In the genomic region with DNA sequence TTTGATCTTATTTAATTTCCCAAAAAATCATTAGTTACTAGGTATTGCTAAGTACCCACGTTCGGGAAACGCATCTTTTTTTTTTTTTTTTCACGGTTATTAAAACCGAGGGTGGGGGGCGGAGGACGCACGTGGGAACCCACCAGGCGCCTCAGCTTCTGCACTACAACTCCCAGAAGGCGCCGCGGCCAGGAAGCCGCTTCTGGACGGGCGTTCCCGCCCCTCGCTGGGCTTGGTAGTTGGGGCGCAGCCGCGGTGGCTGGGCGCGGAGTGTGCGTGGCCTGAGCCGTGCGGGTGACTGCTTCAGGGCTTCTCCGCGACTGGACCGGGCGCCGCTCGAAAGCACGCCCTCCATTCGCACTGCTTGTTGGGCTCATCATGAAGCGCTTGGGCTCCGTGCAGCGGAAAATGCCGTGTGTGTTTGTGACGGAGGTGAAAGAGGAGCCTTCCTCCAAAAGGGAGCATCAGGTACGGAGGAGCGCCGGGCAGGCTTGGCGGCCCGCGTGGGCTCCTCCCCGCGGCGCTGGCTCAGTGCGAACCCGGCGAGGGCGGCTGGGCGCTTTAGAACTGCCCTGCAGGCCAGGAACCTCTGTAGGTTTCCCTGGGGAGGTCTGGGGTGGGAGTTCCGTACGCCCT, we compare ENCODE assay signal across 8 cellular contexts. TPM values are rescaled to one million over a fixed set of nuclear protein-coding genes. Genes with fewer than 3 reads are reported as not detected.
DNase-seq lines count a peak whose midpoint lies in the region; ATAC-seq and TF ChIP-seq lines count a peak whose summit lies in the region.

No MANE protein-coding gene starts in this region.

- peaks cover 3% of the 10 kb centered on the region; the same call in 1 of the 2 replicates for H3K27me3 Mint-ChIP-seq in HFFc6 (ENCODE audit: insufficient read depth)
- H3K27me3 Mint-ChIP-seq in activated naive CD4-positive, alpha-beta T cell treated with anti-CD3 and anti-CD28 coated beads, Interleukin-2, amount 10 ng/mL, durations not matched to agents 7 days and 5 days: no peaks in the 10 kb centered on the region

- CTCF ChIA-PET in activated naive CD4-positive, alpha-beta T cell treated with anti-CD3 and anti-CD28 coated beads, Interleukin-2, amount 10 ng/mL, durations not matched to agents 7 days and 5 days (lab: Charles Lee): no interaction called here

- peaks cover 45% of the 10 kb centered on the region for H3K4me1 Mint-ChIP-seq in HFFc6 (ENCODE audit: low read depth)
- H3K4me1 Mint-ChIP-seq in activated naive CD4-positive, alpha-beta T cell treated with anti-CD3 and anti-CD28 coated beads, Interleukin-2, amount 10 ng/mL, durations not matched to agents 7 days and 5 days: peaks cover 51% of the 10 kb centered on the region

- TF ChIP-seq CTCF in HFFc6 (IDR thresholded peaks at IDR 0.05): no peak
- TF ChIP-seq CTCF in omental fat pad (IDR thresholded peaks at IDR 0.05): no peak
- peak in 1 of 3 experiments; percentile 6 for TF ChIP-seq CTCF in testis (IDR thresholded peaks at IDR 0.05)

- WGBS in testis, 2 donors: 0 to 1% methylated on average over 46 of the region's 54 CpGs

- DNase-seq in GM04504 (ENCODE audit: low read depth): peak; percentile 57
- DNase-seq in HFFc6: peak; percentile 84
- DNase-seq in NAMALWA (ENCODE audit: low spot score): peak; percentile 91
- peak; percentile 90 for DNase-seq in SK-MEL-5 (ENCODE audit: low read depth, low spot score)
- DNase-seq in activated naive CD4-positive, alpha-beta T cell treated with anti-CD3 and anti-CD28 coated beads, Interleukin-2, amount 10 ng/mL, durations not matched to agents 7 days and 5 days: peak; percentile 92
- peak; percentile 80 for DNase-seq in glomerular visceral epithelial cell (ENCODE audit: extremely low spot score)
- peak; percentile 74 for DNase-seq in omental fat pad (ENCODE audit: low spot score)
- peak; percentile 97 for DNase-seq in testis

- H3K9me3 Mint-ChIP-seq in HFFc6: peaks cover 5% of the 10 kb centered on the region
- H3K9me3 Mint-ChIP-seq in activated naive CD4-positive, alpha-beta T cell treated with anti-CD3 and anti-CD28 coated beads, Interleukin-2, amount 10 ng/mL, durations not matched to agents 7 days and 5 days: no peaks in the 10 kb centered on the region

- H3K9me3 ChIP-seq in testis: no peaks in the 10 kb centered on the region

- TF ChIP-seq POLR2A in testis (IDR thresholded peaks at IDR 0.05): peak; percentile 57

- peak; percentile 99 for ATAC-seq in omental fat pad (ENCODE audit: low FRiP score)

- peak overlapping the region; percentile 99 for H3K4me3 Mint-ChIP-seq in HFFc6
- H3K4me3 Mint-ChIP-seq in activated naive CD4-positive, alpha-beta T cell treated with anti-CD3 and anti-CD28 coated beads, Interleukin-2, amount 10 ng/mL, durations not matched to agents 7 days and 5 days: peak overlapping the region; percentile 91

- peak overlapping the region; percentile 86 to 93 for H3K4me3 ChIP-seq in testis

- intact Hi-C loops in testis (cut with DNase I; ENCODE audit: low total_unique reads): no loop called here

- peak overlapping the region; percentile 61 to 85 for H3K27ac ChIP-seq in testis

- in situ Hi-C loops in SK-MEL-5 (cut with HindIII; ENCODE audit: low pct_unique_long_range_greater_than_20kb, low sequenced_read_pairs): no loop called here

- H3K4me1 ChIP-seq in testis: peaks cover 6% of the 10 kb centered on the region

- H3K27me3 ChIP-seq in testis: no peaks in the 10 kb centered on the region

- H3K36me3 ChIP-seq in testis (ENCODE audit: low read depth, missing control alignments): no peaks in the 10 kb centered on the region

- H3K36me3 Mint-ChIP-seq in HFFc6 (ENCODE audit: low read depth): peaks cover 5% of the 10 kb centered on the region; the same call in 1 of the 2 replicates
- H3K36me3 Mint-ChIP-seq in activated naive CD4-positive, alpha-beta T cell treated with anti-CD3 and anti-CD28 coated beads, Interleukin-2, amount 10 ng/mL, durations not matched to agents 7 days and 5 days: peaks cover 9% of the 10 kb centered on the region

- H3K27ac Mint-ChIP-seq in HFFc6: peak overlapping the region; percentile 93
- H3K27ac Mint-ChIP-seq in activated naive CD4-positive, alpha-beta T cell treated with anti-CD3 and anti-CD28 coated beads, Interleukin-2, amount 10 ng/mL, durations not matched to agents 7 days and 5 days: peak overlapping the region; percentile 89

RNA-seq across cellular contexts. Expression of gene C12orf50, which starts 6.2 kb away (rescaled TPM):
- total RNA-seq in HFFc6 (2021; fragmentation: NEBNext Ultra II Directional; extraction: Animal tissue kit (Norgen Biotek cat#: 25700)): not detected
- total RNA-seq in SK-MEL-5 (2014; rRNA removed; shearing (Covaris generic)): 0.58 and 0.69 TPM in 2 replicates
- polyA plus RNA-seq in SK-MEL-5 (2015; cell fraction: cytosol; rRNA removed): 0.20 TPM in 1 of 2 replicates, not detected in the other
- 0.51 and 0.91 TPM in 2 replicates for polyA plus RNA-seq in SK-MEL-5 (2015; cell fraction: nucleus; rRNA removed)
- total RNA-seq in omental fat pad (under 1 TPM in 1 of 4 donors, not detected in 3; 0.65 TPM), testis (10 to 100 TPM; 24.8 to 64.6 TPM)
- polyA plus RNA-seq in testis (ENCODE audit: insufficient read depth, low read depth, low replicate concordance): 47.0 TPM

Comparison
In these comparisons a context has a peak if more than half of its experiments do, and no peak if none do; other contexts are left out.
1. Peak in every context shown above with its lines: DNase-seq, ATAC-seq, H3K4me3 ChIP-seq and H3K27ac ChIP-seq.
2. RNA of gene C12orf50, which starts 6.2 kb away (total RNA-seq): 24.8 to 64.6 TPM in testis; 0.58 to 0.69 TPM in SK-MEL-5, 0.65 TPM in omental fat pad and not detected in HFFc6; every median in the first group is over 10 times any median in the second.